16 cellular contexts compared by ENCODE assay signal in the genomic region with DNA sequence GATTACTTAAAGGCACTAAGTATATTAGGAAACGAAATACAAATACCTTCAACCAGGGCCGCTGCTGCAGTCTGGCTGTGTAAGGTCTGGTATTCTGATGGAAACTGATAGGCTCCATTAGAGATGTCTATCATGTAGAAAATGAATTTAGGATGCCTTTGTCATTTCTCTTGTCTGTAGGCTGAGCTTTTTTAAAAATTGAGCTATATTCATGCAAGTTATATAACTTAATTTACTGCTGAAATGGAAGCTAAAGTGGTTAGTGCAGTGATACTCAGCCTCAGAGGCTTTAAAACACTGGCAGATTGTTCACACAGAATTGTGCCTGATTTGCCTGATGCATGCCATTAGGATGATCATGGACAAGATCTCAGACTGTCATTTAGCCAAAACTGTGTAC.
A peak's percentile ranks its signal among the peaks of the same experiment; 100 is the strongest.
DNase-seq lines count a peak whose midpoint lies in the region; ATAC-seq and TF ChIP-seq lines count a peak whose summit lies in the region.
"Had no signal": no experiment of that assay in that cellular context is flagged by ENCODE, and none has a peak within 500 bp of the region (broad histone marks: within the 10 kb centered on the region; RNA-seq: fewer than 3 reads in every experiment).

No MANE protein-coding gene starts in this region.

- H3K9me2 ChIP-seq in SK-N-SH (no peaks in the 10 kb centered on the region), GM23338 (ENCODE audit: insufficient read depth) (no peaks in the 10 kb centered on the region; the same call in 1 of the 2 replicates)

- H3K27ac ChIP-seq in SK-N-SH (ENCODE audit: low read depth in 2 of 2, low read length in 1 of 2) (peak overlapping the region in 1 of 2 experiments; percentile 60; a peak in 1 of 4 replicates), spleen (no peak overlapping the region), GM23338 (ENCODE audit: low read depth) (no peak overlapping the region)
- H3K27ac ChIP-seq: BLaER1, C4-2B had no signal

- TF ChIP-seq POLR2A in spleen (IDR thresholded peaks at IDR 0.05): no peak

- H3K27me3 Mint-ChIP-seq in glutamatergic neuron (ENCODE audit: unreplicated experiment): no peaks in the 10 kb centered on the region
- H3K27me3 Mint-ChIP-seq in GM23338 (ENCODE audit: insufficient read depth, low read depth, poor library complexity): peaks cover 8% of the 10 kb centered on the region
- H3K27me3 Mint-ChIP-seq: CD4-positive, CD25-positive, alpha-beta regulatory T cell had no signal

- CTCF ChIA-PET in SK-N-SH (lab: Yijun Ruan, JAX): interaction anchor here (1.3 to 1.7 kb wide), 2 partner anchors 35 to 272 kb away, joined by 3 to 5 read pairs; no protein-coding TSS in a partner anchor

- H3K4me3 Mint-ChIP-seq in glutamatergic neuron (ENCODE audit: unreplicated experiment): no peak overlapping the region
- no peak overlapping the region for H3K4me3 Mint-ChIP-seq in GM23338
- H3K4me3 Mint-ChIP-seq: CD4-positive, CD25-positive, alpha-beta regulatory T cell; CD8-positive, alpha-beta T cell had no signal

- H3K4me2 ChIP-seq in SK-N-SH: no peak overlapping the region
- H3K4me2 ChIP-seq in GM23338: no peak overlapping the region
- H3K4me2 ChIP-seq: BLaER1 had no signal

- no peak for ATAC-seq in GM23338
- ATAC-seq: CD8-positive, alpha-beta T cell had no signal

- H3K36me3 ChIP-seq in SK-N-SH (replicated peaks in 1 of 2; ENCODE audit: control insufficient read depth in 1 of 2, insufficient read depth in 2 of 2, low read length in 1 of 2) (no peaks in the 10 kb centered on the region), spleen (no peaks in the 10 kb centered on the region), GM23338 (ENCODE audit: insufficient read depth) (no peaks in the 10 kb centered on the region)
- H3K36me3 ChIP-seq: BLaER1 had no signal

- H3K4me3 ChIP-seq in SK-N-SH (ENCODE audit: low read depth in 2 of 2, low read length in 1 of 2) (no peak overlapping the region), spleen (no peak overlapping the region), GM23338 (no peak overlapping the region)
- H3K4me3 ChIP-seq: BLaER1 had no signal

- H3K27me3 ChIP-seq in SK-N-SH (ENCODE audit: insufficient read depth) (no peaks in the 10 kb centered on the region), spleen (replicated peaks in 1 of 7) (no peaks in the 10 kb centered on the region), GM23338 (ENCODE audit: insufficient read depth) (no peaks in the 10 kb centered on the region)
- H3K27me3 ChIP-seq: BLaER1 had no signal

- intact Hi-C loops in spleen (cut with DNase I; ENCODE audit: low total_unique reads): no loop called here

- POLR2A ChIA-PET in SK-N-SH (lab: Yijun Ruan, JAX): no interaction called here

- peak in 1 of 2 experiments; percentile 87; a peak in 2 of 4 replicates for TF ChIP-seq EP300 in SK-N-SH (IDR thresholded peaks at IDR 0.05; ENCODE audit: borderline replicate concordance in 1 of 2, low read depth in 1 of 2, low read length in 1 of 2)

- H3K79me2 ChIP-seq in SK-N-SH (ENCODE audit: insufficient read depth) (no peaks in the 10 kb centered on the region), GM23338 (replicated peaks; ENCODE audit: insufficient read depth) (no peaks in the 10 kb centered on the region)

- H3K9me3 Mint-ChIP-seq in glutamatergic neuron (ENCODE audit: unreplicated experiment) (no peaks in the 10 kb centered on the region), GM23338 (no peaks in the 10 kb centered on the region)
- H3K9me3 Mint-ChIP-seq: CD4-positive, CD25-positive, alpha-beta regulatory T cell; CD8-positive, alpha-beta T cell had no signal

- WGBS in SK-N-SH (ENCODE audit: low lambda C conversion rate): 4% methylated on average over 2 of the region's 2 CpGs
- 86 to 95% (median 89%) methylated on average over 2 of the region's 2 CpGs for WGBS in spleen, 5 donors

- H3K4me1 ChIP-seq in SK-N-SH (ENCODE audit: control insufficient read depth in 1 of 2, insufficient read depth in 2 of 2, low read depth in 1 of 2, low read length in 1 of 2) (peaks cover 0 to 11% of the 10 kb centered on the region in 2 experiments; a peak in 2 of 4 replicates), spleen (no peaks in the 10 kb centered on the region), GM23338 (ENCODE audit: insufficient read depth) (peaks cover 20% of the 10 kb centered on the region)
- H3K4me1 ChIP-seq: BLaER1, Caco-2 had no signal

- no peaks in the 10 kb centered on the region for H3F3A ChIP-seq in SK-N-SH (replicated peaks; ENCODE audit: insufficient read depth)
- H3F3A ChIP-seq in GM23338 (replicated peaks; ENCODE audit: low read depth): no peaks in the 10 kb centered on the region

- H2AFZ ChIP-seq in SK-N-SH (ENCODE audit: low read depth) (no peak overlapping the region), GM23338 (no peak overlapping the region)

- H3K9me3 ChIP-seq in SK-N-SH (no peaks in the 10 kb centered on the region), spleen (no peaks in the 10 kb centered on the region)
- H3K9me3 ChIP-seq: BLaER1, Caco-2 had no signal

- H3K36me3 Mint-ChIP-seq in glutamatergic neuron (ENCODE audit: unreplicated experiment) (no peaks in the 10 kb centered on the region), GM23338 (ENCODE audit: low read depth) (peaks cover 5% of the 10 kb centered on the region; the same call in 1 of the 3 replicates)
- H3K36me3 Mint-ChIP-seq: CD4-positive, CD25-positive, alpha-beta regulatory T cell; CD8-positive, alpha-beta T cell had no signal

- H3K4me1 Mint-ChIP-seq in glutamatergic neuron (ENCODE audit: low read depth, unreplicated experiment) (no peaks in the 10 kb centered on the region), GM23338 (peaks cover 20% of the 10 kb centered on the region)
- H3K4me1 Mint-ChIP-seq: CD4-positive, CD25-positive, alpha-beta regulatory T cell had no signal

- DNase-seq in SK-N-SH: peak; percentile 70
- DNase-seq in midbrain (lab: John Stamatoyannopoulos, UW): peak; percentile 5
- DNase-seq in putamen (ENCODE audit: low spot score): peak; percentile 34
- DNase-seq in glutamatergic neuron: no peak
- DNase-seq in spleen: no peak
- no peak for DNase-seq in cerebellar nuclear complex (lab: John Stamatoyannopoulos, UW)
- no peak for DNase-seq in GM23338 (ENCODE audit: low spot score)
- DNase-seq: Caco-2; CD4-positive, CD25-positive, alpha-beta regulatory T cell; CD8-positive, alpha-beta T cell; DMS153; DND-41; GOT3; HCEC 1CT had no signal

- no peak overlapping the region for H3K27ac Mint-ChIP-seq in glutamatergic neuron (ENCODE audit: unreplicated experiment)
- H3K27ac Mint-ChIP-seq in GM23338: no peak overlapping the region
- H3K27ac Mint-ChIP-seq: CD4-positive, CD25-positive, alpha-beta regulatory T cell; CD8-positive, alpha-beta T cell had no signal

- no peak; the same call in 1 of the 2 replicates for TF ChIP-seq RAD21 in SK-N-SH (IDR thresholded peaks at IDR 0.05; ENCODE audit: low read length)

- H4K20me1 ChIP-seq in SK-N-SH (ENCODE audit: insufficient read depth): no peaks in the 10 kb centered on the region
- H4K20me1 ChIP-seq in GM23338 (replicated peaks; ENCODE audit: insufficient read depth): no peaks in the 10 kb centered on the region
- H4K20me1 ChIP-seq: BLaER1 had no signal

- no peak for TF ChIP-seq CTCF in SK-N-SH (IDR thresholded peaks at IDR 0.05)
- no peak for TF ChIP-seq CTCF in glutamatergic neuron (IDR thresholded peaks at IDR 0.05; ENCODE audit: partially characterized antibody, unreplicated experiment)
- TF ChIP-seq CTCF in spleen (IDR thresholded peaks at IDR 0.05 in 8 of 11, conservative IDR thresholded peaks at IDR 0.05 in 3 of 11): no peak
- TF ChIP-seq CTCF in GM23338 (conservative IDR thresholded peaks at IDR 0.05; ENCODE audit: low read depth in 2 of 2): no peak

- no peak overlapping the region for H3K9ac ChIP-seq in SK-N-SH
- H3K9ac ChIP-seq: BLaER1 had no signal

TF ChIP-seq in SK-N-SH, 30 proteins besides CTCF, POLR2A, EP300 and RAD21 (continues in another document):
- TF ChIP-seq FOXJ3 (CRISPR knock-in tag; IDR thresholded peaks at IDR 0.05): peak; percentile 88
- no peak for TF ChIP-seq EZH2phosphoT487 (IDR thresholded peaks at IDR 0.05; ENCODE audit: borderline replicate concordance, low read depth)
- no peak for TF ChIP-seq RFX5 (IDR thresholded peaks at IDR 0.05; ENCODE audit: low read length)
- no peak for TF ChIP-seq FOXM1 (IDR thresholded peaks at IDR 0.05; ENCODE audit: low read depth)
- TF ChIP-seq MEF2A (IDR thresholded peaks at IDR 0.05; ENCODE audit: borderline replicate concordance, low read depth): no peak
- TF ChIP-seq ELF1 (IDR thresholded peaks at IDR 0.05): no peak
- no peak for TF ChIP-seq FOSL2 (IDR thresholded peaks at IDR 0.05; ENCODE audit: borderline replicate concordance, low read depth)
- no peak for TF ChIP-seq RXRA (IDR thresholded peaks at IDR 0.05; ENCODE audit: borderline replicate concordance, low read depth)
- TF ChIP-seq, protein P1, sequence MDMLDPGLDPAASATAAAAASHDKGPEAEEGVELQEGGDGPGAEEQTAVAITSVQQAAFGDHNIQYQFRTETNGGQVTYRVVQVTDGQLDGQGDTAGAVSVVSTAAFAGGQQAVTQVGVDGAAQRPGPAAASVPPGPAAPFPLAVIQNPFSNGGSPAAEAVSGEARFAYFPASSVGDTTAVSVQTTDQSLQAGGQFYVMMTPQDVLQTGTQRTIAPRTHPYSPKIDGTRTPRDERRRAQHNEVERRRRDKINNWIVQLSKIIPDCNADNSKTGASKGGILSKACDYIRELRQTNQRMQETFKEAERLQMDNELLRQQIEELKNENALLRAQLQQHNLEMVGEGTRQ (IDR thresholded peaks at IDR 0.05; ENCODE audit: borderline replicate concordance, low read depth, low read length): no peak

Comparison
In these comparisons a context has a peak if more than half of its experiments do, and no peak if none do; other contexts are left out.
1. DNase-seq: peak in SK-N-SH (single experiment), midbrain (single experiment) and putamen (single experiment); none in glutamatergic neuron (single experiment), spleen (single experiment), cerebellar nuclear complex (0 of 2) and GM23338 (single experiment).